1 cellular context compared by ENCODE assay signal in the genomic region with DNA sequence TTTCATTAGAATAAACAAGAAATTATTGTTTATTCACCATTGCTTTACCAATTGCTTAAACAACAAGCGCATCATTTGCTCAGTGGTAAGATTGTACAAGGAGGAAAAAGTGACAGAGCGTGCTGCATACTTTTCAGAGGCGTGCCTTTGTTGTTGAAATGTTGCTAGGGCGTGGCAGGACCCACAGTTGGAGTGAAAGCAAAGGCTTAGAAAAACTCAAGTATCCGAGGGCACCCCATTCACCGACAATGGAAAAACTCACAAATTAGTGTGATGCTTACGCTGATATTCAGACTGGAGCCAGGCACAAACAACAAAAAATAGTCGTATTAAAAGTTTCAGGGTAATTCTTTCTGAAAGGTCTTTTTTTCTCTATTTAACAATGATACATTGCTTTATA.
TF ChIP-seq lines count a peak whose summit lies in the region.

No MANE protein-coding gene starts in this region.

TF ChIP-seq in endothelial cell of umbilical vein, 7 proteins besides CTCF, POLR2A, EP300 and RAD21:
- TF ChIP-seq, protein P1, sequence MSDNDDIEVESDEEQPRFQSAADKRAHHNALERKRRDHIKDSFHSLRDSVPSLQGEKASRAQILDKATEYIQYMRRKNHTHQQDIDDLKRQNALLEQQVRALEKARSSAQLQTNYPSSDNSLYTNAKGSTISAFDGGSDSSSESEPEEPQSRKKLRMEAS (IDR thresholded peaks at IDR 0.05; ENCODE audit: insufficient read depth, insufficient read length), result no peak
